In the genomic region with DNA sequence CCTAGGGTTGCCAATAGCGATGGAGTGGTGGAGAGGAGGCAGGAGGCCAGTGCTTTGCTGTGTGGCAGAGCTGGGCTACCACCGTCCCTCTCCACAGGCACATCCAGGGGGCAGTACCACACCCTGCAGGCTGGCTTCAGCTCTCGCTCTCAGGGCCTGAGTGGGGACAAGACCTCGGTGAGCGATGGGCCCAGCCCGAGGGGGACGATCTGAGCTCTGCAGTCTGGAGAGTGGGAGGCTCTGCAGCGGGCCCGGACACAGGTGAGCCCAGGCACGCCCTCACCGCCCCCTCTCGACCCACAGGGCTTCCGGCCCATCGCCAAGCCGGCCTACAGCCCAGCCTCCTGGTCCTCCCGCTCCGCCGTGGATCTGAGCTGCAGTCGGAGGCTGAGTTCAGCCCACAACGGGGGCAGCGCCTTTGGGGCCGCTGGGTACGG, we compare ENCODE assay signal across 8 cellular contexts. TPM values are rescaled to one million over a fixed set of nuclear protein-coding genes. Genes with fewer than 3 reads are reported as not detected.
DNase-seq lines count a peak whose midpoint lies in the region; FAIRE-seq and TF ChIP-seq lines count a peak whose summit lies in the region.

No MANE protein-coding gene starts in this region.

- H3K36me3 Mint-ChIP-seq in activated CD4-positive, alpha-beta T cell treated with anti-CD3 and anti-CD28 coated beads, Interleukin-2, amount 10 ng/mL, durations not matched to agents 24 days and 14 days (ENCODE audit: low read depth) = peaks cover 2% of the 10 kb centered on the region

- DNase-seq in HTR-8/SVneo (ENCODE audit: insufficient read length, low spot score) = peak; percentile 49
- DNase-seq in astrocyte of the hippocampus (ENCODE audit: low read depth, low spot score) = peak; percentile 60
- peak; percentile 33 to 70 for DNase-seq in lung microvascular endothelial cell (ENCODE audit: low read depth in 2 of 2)
- no peak for DNase-seq in middle frontal gyrus (ENCODE audit: extremely low spot score, low spot score)
- DNase-seq in DMS79 treated with DMSO at 0.1 percent for 48 hours (lab: John Stamatoyannopoulos, UW) = no peak
- no peak for DNase-seq in activated CD4-positive, alpha-beta T cell treated with anti-CD3 and anti-CD28 coated beads, Interleukin-2, amount 10 ng/mL, durations not matched to agents 24 days and 14 days
- no peak for DNase-seq in NCI-H2196 treated with DMSO at 0.1 percent for 48 hours (lab: John Stamatoyannopoulos, UW; ENCODE audit: unreplicated experiment)

- no peaks in the 10 kb centered on the region for H3K4me1 Mint-ChIP-seq in activated CD4-positive, alpha-beta T cell treated with anti-CD3 and anti-CD28 coated beads, Interleukin-2, amount 10 ng/mL, durations not matched to agents 24 days and 14 days

- peak; percentile 44 for TF ChIP-seq CTCF in GM12874 (IDR thresholded peaks at IDR 0.05; ENCODE audit: insufficient read depth, low read depth, low read length)

- FAIRE-seq in HTR-8/SVneo (lab: Jason Lieb, UNC) = peak; percentile 36

- H3K27me3 Mint-ChIP-seq in activated CD4-positive, alpha-beta T cell treated with anti-CD3 and anti-CD28 coated beads, Interleukin-2, amount 10 ng/mL, durations not matched to agents 24 days and 14 days = peaks cover 7% of the 10 kb centered on the region

- H3K9me3 Mint-ChIP-seq in activated CD4-positive, alpha-beta T cell treated with anti-CD3 and anti-CD28 coated beads, Interleukin-2, amount 10 ng/mL, durations not matched to agents 24 days and 14 days = no peaks in the 10 kb centered on the region

- no peak overlapping the region for H3K27ac Mint-ChIP-seq in activated CD4-positive, alpha-beta T cell treated with anti-CD3 and anti-CD28 coated beads, Interleukin-2, amount 10 ng/mL, durations not matched to agents 24 days and 14 days

- no peak overlapping the region for H3K4me3 Mint-ChIP-seq in activated CD4-positive, alpha-beta T cell treated with anti-CD3 and anti-CD28 coated beads, Interleukin-2, amount 10 ng/mL, durations not matched to agents 24 days and 14 days

- intact Hi-C loops in activated CD4-positive, alpha-beta T cell treated with anti-CD3 and anti-CD28 coated beads, Interleukin-2, amount 10 ng/mL, durations not matched to agents 24 days and 14 days (cut with micrococcal nuclease) = no loop called here

RNA-seq across cellular contexts. Expression of gene PKP3, which starts 2.5 kb away (rescaled TPM):
- total RNA-seq in lung microvascular endothelial cell = 0.22 and 0.40 TPM in 2 replicates
- not detected in 2 replicates for total RNA-seq in activated CD4-positive, alpha-beta T cell treated with anti-CD3 and anti-CD28 coated beads, Interleukin-2, amount 10 ng/mL, durations not matched to agents 24 days and 14 days

RNA-seq across cellular contexts. Expression of gene SIGIRR, which starts 18.3 kb away (rescaled TPM):
- 32.9 and 35.7 TPM in 2 replicates for total RNA-seq in lung microvascular endothelial cell
- total RNA-seq in activated CD4-positive, alpha-beta T cell treated with anti-CD3 and anti-CD28 coated beads, Interleukin-2, amount 10 ng/mL, durations not matched to agents 24 days and 14 days = 40.7 and 42.7 TPM in 2 replicates

RNA-seq across cellular contexts. Expression of gene B4GALNT4, which starts 27.2 kb away (rescaled TPM):
- 0.20 and 0.65 TPM in 2 replicates for total RNA-seq in lung microvascular endothelial cell
- total RNA-seq in activated CD4-positive, alpha-beta T cell treated with anti-CD3 and anti-CD28 coated beads, Interleukin-2, amount 10 ng/mL, durations not matched to agents 24 days and 14 days = 3.9 and 4.1 TPM in 2 replicates

RNA-seq across cellular contexts. Expression of gene ANO9, which starts 45.3 kb away (rescaled TPM):
- total RNA-seq in lung microvascular endothelial cell = 0.44 and 0.99 TPM in 2 replicates
- total RNA-seq in activated CD4-positive, alpha-beta T cell treated with anti-CD3 and anti-CD28 coated beads, Interleukin-2, amount 10 ng/mL, durations not matched to agents 24 days and 14 days = 35.4 and 36.9 TPM in 2 replicates

RNA-seq across cellular contexts. Expression of gene PTDSS2, which starts 53.5 kb away (rescaled TPM):
- 21.8 and 31.7 TPM in 2 replicates for total RNA-seq in lung microvascular endothelial cell
- 31.0 and 31.8 TPM in 2 replicates for total RNA-seq in activated CD4-positive, alpha-beta T cell treated with anti-CD3 and anti-CD28 coated beads, Interleukin-2, amount 10 ng/mL, durations not matched to agents 24 days and 14 days

Comparison
In these comparisons a context has a peak if more than half of its experiments do, and no peak if none do; other contexts are left out.
1. DNase-seq: peak in HTR-8/SVneo (single experiment), astrocyte of the hippocampus (single experiment) and lung microvascular endothelial cell (2 of 2); none in middle frontal gyrus (single experiment), DMS79 treated with DMSO at 0.1 percent for 48 hours (single experiment), activated CD4-positive, alpha-beta T cell treated with anti-CD3 and anti-CD28 coated beads, Interleukin-2, amount 10 ng/mL, durations not matched to agents 24 days and 14 days (single experiment) and NCI-H2196 treated with DMSO at 0.1 percent for 48 hours (single experiment).